Comparison of ENCODE assay signal across 29 cellular contexts in genomic region chr2:241982711-241983570, GRCh38.
DNase-seq lines count a peak whose midpoint lies in the region; ATAC-seq, FAIRE-seq and TF ChIP-seq lines count a peak whose summit lies in the region.
"Had no signal": no experiment of that assay in that cellular context is flagged by ENCODE, and none has a peak within 500 bp of the region (broad histone marks: within the 10 kb centered on the region; RNA-seq: fewer than 3 reads in every experiment).

No MANE protein-coding gene starts in this region.

- H3K4me1 ChIP-seq in K562 (replicated peaks in 1 of 2; ENCODE audit: control insufficient read depth in 2 of 2, insufficient read depth in 2 of 2, low read length in 2 of 2) (peaks cover 0 to 12% of the 10 kb centered on the region in 2 experiments; a peak in 1 of 5 replicates), stomach (no peaks in the 10 kb centered on the region)
- H3K4me1 ChIP-seq: esophagus muscularis mucosa, foreskin keratinocyte, heart left ventricle, pancreas, suprapubic skin had no signal

- intact Hi-C loops in K562 (cut with micrococcal nuclease) (no loop called here), stomach (cut with DNase I; ENCODE audit: low total_unique reads) (no loop called here)

- H3K4me1 Mint-ChIP-seq in mesothelial cell of epicardium (no peaks in the 10 kb centered on the region), nephron progenitor cell (peaks cover 1% of the 10 kb centered on the region)

- no peak for TF ChIP-seq POLR2A in K562 (conservative IDR thresholded peaks at IDR 0.05)
- TF ChIP-seq POLR2A in stomach (IDR thresholded peaks at IDR 0.05) = no peak

- no peak overlapping the region for H3K4me3 Mint-ChIP-seq in mesothelial cell of epicardium
- no peak overlapping the region for H3K4me3 Mint-ChIP-seq in nephron progenitor cell
- H3K4me3 Mint-ChIP-seq: activated T-helper 17 cell treated with anti-CD3 and anti-CD28 coated beads, Interleukin-2, amount 50 U/mL, for 72 hours; CD4-positive, alpha-beta T cell; nephron; stimulated activated effector memory CD8-positive, alpha-beta T cell treated with anti-CD3 and anti-CD28 coated beads, Interleukin-12 subunit alpha, Interleukin-12 subunit beta, amount 100 ng/mL, for 72 hours; T-cell had no signal

- no peaks in the 10 kb centered on the region for H3K79me2 ChIP-seq in K562 (ENCODE audit: control insufficient read depth, insufficient read depth, low read length)

- H3K36me3 ChIP-seq in K562 (ENCODE audit: control insufficient read depth, insufficient read depth, low read length) (no peaks in the 10 kb centered on the region), stomach (no peaks in the 10 kb centered on the region)
- H3K36me3 ChIP-seq: esophagus muscularis mucosa, heart left ventricle, SJCRH30, suprapubic skin had no signal

- H3K27me3 Mint-ChIP-seq in mesothelial cell of epicardium (ENCODE audit: low read depth) (peaks cover 3% of the 10 kb centered on the region), nephron progenitor cell (ENCODE audit: low read depth, poor library complexity) (peaks cover 18% of the 10 kb centered on the region)
- H3K27me3 Mint-ChIP-seq: activated T-helper 17 cell treated with anti-CD3 and anti-CD28 coated beads, Interleukin-2, amount 50 U/mL, for 72 hours; CD4-positive, alpha-beta T cell; T-cell had no signal

- POLR2A ChIA-PET in K562 (lab: Yijun Ruan, JAX) = no interaction called here

- no peak overlapping the region for H3K4me2 ChIP-seq in K562 (ENCODE audit: insufficient read depth, low read length)

- peaks cover 0 to 44% of the 10 kb centered on the region in 2 experiments; a peak in 2 of 5 replicates for H3K27me3 ChIP-seq in K562 (ENCODE audit: control insufficient read depth in 2 of 2, insufficient read depth in 2 of 2, low read length in 2 of 2)
- peaks cover 0 to 5% (median 0%) of the 10 kb centered on the region in 3 donors for H3K27me3 ChIP-seq in stomach
- H3K27me3 ChIP-seq: foreskin keratinocyte, pancreas, SJCRH30, suprapubic skin had no signal

- TF ChIP-seq CTCF in K562 (IDR thresholded peaks at IDR 0.05 in 2 of 3, conservative IDR thresholded peaks at IDR 0.05 in 1 of 3; ENCODE audit: insufficient read depth in 2 of 3, low read depth in 1 of 3, low read length in 3 of 3) = no peak
- TF ChIP-seq CTCF in mesothelial cell of epicardium (IDR thresholded peaks at IDR 0.05; ENCODE audit: unreplicated experiment) = no peak
- TF ChIP-seq CTCF in stomach (IDR thresholded peaks at IDR 0.05) = no peak
- no peak for TF ChIP-seq CTCF in nephron progenitor cell (IDR thresholded peaks at IDR 0.05)

- BruUV-seq in K562 (replicated peaks; lab: Mats Ljungman, UMichigan) = no TSS peak

- no peak for TF ChIP-seq RAD21 in K562 (CRISPR knock-in tag; conservative IDR thresholded peaks at IDR 0.05 in 1 of 2, IDR thresholded peaks at IDR 0.05 in 1 of 2)

- H2AFZ ChIP-seq in K562 (ENCODE audit: low read depth, low read length) = no peak overlapping the region

- in situ Hi-C loops in K562 (cut with MboI) = no loop called here

- no peaks in the 10 kb centered on the region for H4K20me1 ChIP-seq in K562 (replicated peaks; ENCODE audit: control insufficient read depth, insufficient read depth, low read length)

- CTCF ChIA-PET in K562 (lab: Yijun Ruan, JAX; ENCODE audit: low intra/inter-chr PET ratio) = no interaction called here

- H3K4me3 ChIP-seq in K562 (no peak overlapping the region), stomach (no peak overlapping the region)
- H3K4me3 ChIP-seq: esophagus muscularis mucosa, heart left ventricle, pancreas, SJCRH30, suprapubic skin had no signal

- DNase-seq in NCI-H748 (lab: John Stamatoyannopoulos, UW; ENCODE audit: unreplicated experiment) (peak; percentile 11), NCI-H748 treated with DMSO at 0.1 percent for 48 hours (lab: John Stamatoyannopoulos, UW) (no peak), K562 (ENCODE audit: extremely low read depth in 1 of 4, low spot score in 3 of 4) (no peak), mesothelial cell of epicardium (ENCODE audit: low spot score in 2 of 2, unreplicated experiment in 2 of 2) (peak; percentile 5 to 20), stomach (peak; percentile 32), NCI-H446 treated with DMSO at 0.1 percent for 48 hours (lab: John Stamatoyannopoulos, UW) (no peak), nephron progenitor cell (no peak)
- DNase-seq in stimulated activated CD4-positive, alpha-beta T cell treated with anti-CD3 and anti-CD28 coated beads, Interleukin-4, amount 100 ng/mL, for 4 hours = no peak
- DNase-seq: activated CD4-positive, CD25-positive, alpha-beta regulatory T cell; activated CD8-positive, alpha-beta memory T cell treated with anti-CD3 and anti-CD28 coated beads, Interleukin-2, amount 50 U/mL, for 4 hours; CD4-positive, alpha-beta T cell; cortex of kidney; foreskin keratinocyte; GOT3; heart left ventricle; mesenchymal stem cell; NCI-H524; SJCRH30; stimulated activated CD4-positive, alpha-beta T cell treated with anti-CD3 and anti-CD28 coated beads, Interleukin-4, amount 100 ng/mL, for 1 hour; T-cell had no signal

- H3K9me3 ChIP-seq in K562 (replicated peaks; ENCODE audit: control insufficient read depth, insufficient read depth, low read depth, low read length) = no peaks in the 10 kb centered on the region
- H3K9me3 ChIP-seq in stomach = peaks cover 0 to 4% (median 0%) of the 10 kb centered on the region in 4 donors
- H3K9me3 ChIP-seq: pancreas, SJCRH30 had no signal

- 26% methylated on average over 16 of the region's 23 CpGs for WGBS in K562 (ENCODE audit: insufficient coverage, low coverage, missing lambda C conversion rate)
- WGBS in stomach, 5 donors = 69 to 83% (median 80%) methylated on average over 23 of the region's 23 CpGs

- no peak for FAIRE-seq in K562 (lab: Jason Lieb, UNC)
- FAIRE-seq: pancreas, RCC 7860 had no signal

- H3K9ac ChIP-seq in K562 (ENCODE audit: insufficient read depth in 1 of 2, low read depth in 2 of 2, low read length in 2 of 2) = no peak overlapping the region

- H3K27ac ChIP-seq in K562 (ENCODE audit: extremely low read depth, low read depth, low read length) (no peak overlapping the region), stomach (no peak overlapping the region)
- H3K27ac ChIP-seq: 22Rv1, esophagus muscularis mucosa, foreskin keratinocyte, heart left ventricle, pancreas, SJCRH30, suprapubic skin had no signal

- H3K9me1 ChIP-seq in K562 (ENCODE audit: control insufficient read depth, insufficient read depth, low read length) = no peaks in the 10 kb centered on the region

- H3K9me3 Mint-ChIP-seq in mesothelial cell of epicardium (peaks cover 7% of the 10 kb centered on the region), nephron progenitor cell (peaks cover 14% of the 10 kb centered on the region)
- H3K9me3 Mint-ChIP-seq: activated T-helper 17 cell treated with anti-CD3 and anti-CD28 coated beads, Interleukin-2, amount 50 U/mL, for 72 hours; stimulated activated effector memory CD8-positive, alpha-beta T cell treated with anti-CD3 and anti-CD28 coated beads, Interleukin-12 subunit alpha, Interleukin-12 subunit beta, amount 100 ng/mL, for 72 hours had no signal

- H3K36me3 Mint-ChIP-seq in mesothelial cell of epicardium (no peaks in the 10 kb centered on the region), nephron progenitor cell (ENCODE audit: low read depth) (peaks cover 10% of the 10 kb centered on the region)

- no peak for TF ChIP-seq EP300 in K562 (IDR thresholded peaks at IDR 0.05; ENCODE audit: low read length)
- no peak for TF ChIP-seq EP300 in stomach (IDR thresholded peaks at IDR 0.05)

- no peak for ATAC-seq in K562
- ATAC-seq: activated naive CD4-positive, alpha-beta T cell treated with anti-CD3 and anti-CD28 coated beads, Interleukin-2, amount 50 U/mL, for 72 hours; activated T-helper 17 cell treated with anti-CD3 and anti-CD28 coated beads, Interleukin-2, amount 50 U/mL, for 72 hours; foreskin keratinocyte; heart left ventricle; stimulated activated effector memory CD8-positive, alpha-beta T cell treated with anti-CD3 and anti-CD28 coated beads, Interleukin-12 subunit alpha, Interleukin-12 subunit beta, amount 100 ng/mL, for 72 hours; T-cell had no signal

- H3K27ac Mint-ChIP-seq in mesothelial cell of epicardium (no peak overlapping the region), nephron progenitor cell (no peak overlapping the region)
- H3K27ac Mint-ChIP-seq: activated naive CD4-positive, alpha-beta T cell treated with anti-CD3 and anti-CD28 coated beads, Interleukin-2, amount 50 U/mL, for 72 hours; activated T-helper 17 cell treated with anti-CD3 and anti-CD28 coated beads, Interleukin-2, amount 50 U/mL, for 72 hours; CD4-positive, alpha-beta T cell; nephron; stimulated activated effector memory CD8-positive, alpha-beta T cell treated with anti-CD3 and anti-CD28 coated beads, Interleukin-12 subunit alpha, Interleukin-12 subunit beta, amount 100 ng/mL, for 72 hours had no signal

TF ChIP-seq in K562, 482 proteins besides CTCF, POLR2A, EP300 and RAD21:
- TF ChIP-seq NR0B1 (IDR thresholded peaks at IDR 0.05; ENCODE audit: partially characterized antibody) (no peak), RB1 (IDR thresholded peaks at IDR 0.05; ENCODE audit: low read depth) (no peak), HES1 (IDR thresholded peaks at IDR 0.05; ENCODE audit: low read depth) (no peak), ZNF316 (IDR thresholded peaks at IDR 0.05) (0 out of 2 replicates have a peak, but pooled peaks have one; percentile 22)

Comparison
In these comparisons a context has a peak if more than half of its experiments do, and no peak if none do; other contexts are left out.
1. DNase-seq: peak in NCI-H748 (single experiment), mesothelial cell of epicardium (2 of 2) and stomach (single experiment); none in NCI-H748 treated with DMSO at 0.1 percent for 48 hours (single experiment), K562 (0 of 4), stimulated activated CD4-positive, alpha-beta T cell treated with anti-CD3 and anti-CD28 coated beads, Interleukin-4, amount 100 ng/mL, for 4 hours (0 of 2), NCI-H446 treated with DMSO at 0.1 percent for 48 hours (single experiment) and nephron progenitor cell (single experiment).